In genomic region chr9:96686638-96687335, GRCh38 we compare ENCODE assay signal across 8 cellular contexts. TPM values are rescaled to one million over a fixed set of nuclear protein-coding genes. Genes with fewer than 3 reads are reported as not detected.
DNase-seq lines count a peak whose midpoint lies in the region; ATAC-seq and TF ChIP-seq lines count a peak whose summit lies in the region.

No MANE protein-coding gene starts in this region.

- H3K36me3 ChIP-seq in gastrocnemius medialis = no peaks in the 10 kb centered on the region

- intact Hi-C loops in activated B cell treated with CpG ODN at 0.5 μM for 24 hours (cut with micrococcal nuclease) (loop anchor here (1.0 to 5.0 kb wide), 5 partner anchors 32 to 946 kb away; partner anchors contain the start of genes NCBP1, TDRD7, TSTD2 and ZNF510), gastrocnemius medialis (cut with DNase I; ENCODE audit: low total_unique reads) (loop anchor here (5.0 kb wide), 2 partner anchors 91 to 166 kb away; partner anchors contain the start of genes ZNF510 and ZNF782)

- no peaks in the 10 kb centered on the region for H3K4me1 ChIP-seq in gastrocnemius medialis

- H3K27me3 ChIP-seq in gastrocnemius medialis = no peaks in the 10 kb centered on the region

- H3K4me3 Mint-ChIP-seq in activated B cell treated with CpG ODN at 0.5 μM for 24 hours = peak overlapping the region; percentile 89

- peak overlapping the region; percentile 79 for H3K27ac Mint-ChIP-seq in activated B cell treated with CpG ODN at 0.5 μM for 24 hours

- TF ChIP-seq CTCF in activated B cell treated with CpG ODN at 0.5 μM for 24 hours (IDR thresholded peaks at IDR 0.05) = no peak
- peak; percentile 63 for TF ChIP-seq CTCF in cardiac fibroblast (IDR thresholded peaks at IDR 0.05; ENCODE audit: low read depth, low read length)
- TF ChIP-seq CTCF in gastrocnemius medialis (IDR thresholded peaks at IDR 0.05 in 4 of 5, conservative IDR thresholded peaks at IDR 0.05 in 1 of 5) = peak; percentile 30 to 65 (median 40)

- peak; percentile 26 to 76 for DNase-seq in NCI-H2081 (lab: John Stamatoyannopoulos, UW)
- no peak for DNase-seq in NCI-H2081 treated with DMSO at 0.1 percent for 48 hours (lab: John Stamatoyannopoulos, UW)
- peak; percentile 78 for DNase-seq in activated B cell treated with CpG ODN at 0.5 μM for 24 hours
- peak; percentile 69 to 77 for DNase-seq in cardiac fibroblast (ENCODE audit: low read depth in 2 of 2)
- peak; percentile 44 to 77 for DNase-seq in gastrocnemius medialis
- no peak for DNase-seq in COR-L47 (lab: John Stamatoyannopoulos, UW)

- H3K9me3 ChIP-seq in iPS-18c (ENCODE audit: control insufficient read depth, insufficient read depth, low read length) (peaks cover 2% of the 10 kb centered on the region), gastrocnemius medialis (no peaks in the 10 kb centered on the region)

- TF ChIP-seq POLR2A in gastrocnemius medialis (IDR thresholded peaks at IDR 0.05) = peak; percentile 12 to 25

- peaks cover 10% of the 10 kb centered on the region for H3K4me1 Mint-ChIP-seq in activated B cell treated with CpG ODN at 0.5 μM for 24 hours

- peak overlapping the region; percentile 43 to 51 for H3K4me3 ChIP-seq in cardiac fibroblast (replicated peaks in 1 of 2; ENCODE audit: low read depth in 2 of 2, low read length in 2 of 2)
- H3K4me3 ChIP-seq in iPS-18c (ENCODE audit: insufficient read depth, low read depth, low read length) = peak overlapping the region; percentile 68
- H3K4me3 ChIP-seq in gastrocnemius medialis = peak overlapping the region; percentile 68 to 83 (median 74)

- no peaks in the 10 kb centered on the region for H3K27me3 Mint-ChIP-seq in activated B cell treated with CpG ODN at 0.5 μM for 24 hours

- CTCF ChIA-PET in activated B cell treated with CpG ODN at 0.5 μM for 24 hours (lab: Charles Lee) = interaction anchor here (0.8 kb wide), 1 partner anchor 12 kb away, joined by 3 read pairs; no protein-coding TSS in a partner anchor

- H3K27ac ChIP-seq in gastrocnemius medialis = peak overlapping the region; percentile 75 to 82 (median 77)

- in situ Hi-C loops in gastrocnemius medialis (cut with MboI; ENCODE audit: low sequenced_read_pairs in 4 of 4) = no loop called here

- H3K36me3 Mint-ChIP-seq in activated B cell treated with CpG ODN at 0.5 μM for 24 hours (ENCODE audit: low read depth) = peaks cover 8% of the 10 kb centered on the region

- peaks cover 6% of the 10 kb centered on the region for H3K9me3 Mint-ChIP-seq in activated B cell treated with CpG ODN at 0.5 μM for 24 hours

- ATAC-seq in activated B cell treated with CpG ODN at 0.5 μM for 24 hours (ENCODE audit: low read depth) (peak; percentile 97), gastrocnemius medialis (peak; percentile 92), HG03097 (IDR thresholded peaks at IDR 0.05; ENCODE audit: low FRiP score, unreplicated experiment) (no peak)

- POLR2A ChIA-PET in activated B cell treated with CpG ODN at 0.5 μM for 24 hours (lab: Charles Lee) = interaction anchor here (0.6 to 0.9 kb wide), 3 partner anchors 26 to 1219 kb away, joined by 3 to 6 read pairs (median 3); no protein-coding TSS in a partner anchor

RNA-seq across cellular contexts. Expression of gene PRXL2C, which starts 31.7 kb away (rescaled TPM):
- total RNA-seq in activated B cell treated with CpG ODN at 0.5 μM for 24 hours (11.7 and 12.6 TPM in 2 replicates), gastrocnemius medialis (10 to 100 TPM; 16.9 to 29.4 (median 23.8) TPM)

Comparison
In these comparisons a context has a peak if more than half of its experiments do, and no peak if none do; other contexts are left out.
1. DNase-seq: peak in NCI-H2081 (2 of 2), activated B cell treated with CpG ODN at 0.5 μM for 24 hours (single experiment), cardiac fibroblast (2 of 2) and gastrocnemius medialis (2 of 2); none in NCI-H2081 treated with DMSO at 0.1 percent for 48 hours (single experiment) and COR-L47 (single experiment).
2. Peak in every context shown above with its lines, with median percentiles within 50 percentile points of each other: H3K4me3 ChIP-seq.